In the genomic region with DNA sequence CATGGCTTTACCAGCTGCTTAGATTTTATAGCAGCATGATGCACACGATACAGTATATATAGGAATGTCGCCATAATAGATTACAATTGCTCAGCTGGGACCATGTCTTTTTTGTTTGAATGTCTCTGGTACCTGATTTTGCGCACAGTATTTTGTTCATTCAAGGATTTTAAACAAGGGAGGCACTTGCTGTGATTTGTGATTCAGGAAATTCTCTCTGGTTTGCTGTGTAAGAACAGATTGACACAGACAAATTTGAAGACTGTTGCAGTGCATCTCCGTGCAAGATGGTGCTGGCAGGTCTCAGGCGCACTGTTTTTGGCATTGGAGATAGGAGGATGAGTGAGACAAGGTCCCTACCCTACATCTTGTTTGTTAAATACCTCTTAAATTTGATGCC, we compare ENCODE assay signal across 15 cellular contexts. TPM values are rescaled to one million over a fixed set of nuclear protein-coding genes. Genes with fewer than 3 reads are reported as not detected.
DNase-seq lines count a peak whose midpoint lies in the region; ATAC-seq, FAIRE-seq and TF ChIP-seq lines count a peak whose summit lies in the region.
"Had no signal": no experiment of that assay in that cellular context is flagged by ENCODE, and none has a peak within 500 bp of the region (broad histone marks: within the 10 kb centered on the region; RNA-seq: fewer than 3 reads in every experiment).

No MANE protein-coding gene starts in this region.

- H3K36me3 ChIP-seq in SK-N-MC (ENCODE audit: insufficient read depth, low read length), result peaks cover 21% of the 10 kb centered on the region
- H3K36me3 ChIP-seq in endothelial cell of umbilical vein (ENCODE audit: control insufficient read depth in 2 of 2, extremely low read depth in 1 of 2, insufficient read depth in 2 of 2, low read length in 2 of 2), result peaks cover 4 to 6% of the 10 kb centered on the region in 2 experiments
- peaks cover 6% of the 10 kb centered on the region for H3K36me3 ChIP-seq in skeletal muscle satellite cell (ENCODE audit: insufficient read depth, low read length)

- no peak overlapping the region for H2AFZ ChIP-seq in endothelial cell of umbilical vein (ENCODE audit: low read depth, low read length)

- H3K4me3 Mint-ChIP-seq in T-helper 2 cell treated with Interferon-gamma antibody and Interleukin-4, amounts not matched to agents 5 μg/mL and 100 μg/mL, for 36 hours, result peak overlapping the region; percentile 98

- H3K4me1 ChIP-seq in endothelial cell of umbilical vein (ENCODE audit: control insufficient read depth, extremely low read depth, insufficient read depth, low read length) (peaks cover 32% of the 10 kb centered on the region), skeletal muscle satellite cell (ENCODE audit: control insufficient read depth, insufficient read depth, low read length) (peaks cover 38% of the 10 kb centered on the region)

- H3K4me1 Mint-ChIP-seq in T-helper 2 cell treated with Interferon-gamma antibody and Interleukin-4, amounts not matched to agents 5 μg/mL and 100 μg/mL, for 36 hours (ENCODE audit: low read depth), result peaks cover 41% of the 10 kb centered on the region

- intact Hi-C loops in endothelial cell of umbilical vein (cut with micrococcal nuclease), result no loop called here

- no peaks in the 10 kb centered on the region for H3K9me3 Mint-ChIP-seq in T-helper 2 cell treated with Interferon-gamma antibody and Interleukin-4, amounts not matched to agents 5 μg/mL and 100 μg/mL, for 36 hours
- H3K9me3 Mint-ChIP-seq: IgD-negative memory B cell had no signal

- TF ChIP-seq POLR2A in endothelial cell of umbilical vein (IDR thresholded peaks at IDR 0.05; ENCODE audit: low read depth, low read length), result no peak

- BruUV-seq in endothelial cell of umbilical vein (replicated peaks; lab: Mats Ljungman, UMichigan), result no TSS peak

- no peak for TF ChIP-seq CTCF in endothelial cell of umbilical vein (IDR thresholded peaks at IDR 0.05; ENCODE audit: extremely low read depth in 1 of 2, insufficient read depth in 1 of 2, low read depth in 1 of 2, low read length in 2 of 2)

- no peak for DNase-seq in T-helper 2 cell treated with Interferon-gamma antibody and Interleukin-4, amounts not matched to agents 5 μg/mL and 100 μg/mL, for 36 hours (ENCODE audit: low spot score)
- no peak for DNase-seq in T-helper 2 cell
- DNase-seq in SK-N-MC (ENCODE audit: low read depth, low spot score), result no peak
- no peak for DNase-seq in endothelial cell of umbilical vein (ENCODE audit: low read depth, low spot score)
- DNase-seq in NOMO-1 treated with DMSO at 0.1 percent for 48 hours (lab: John Stamatoyannopoulos, UW; ENCODE audit: unreplicated experiment), result no peak
- DNase-seq: GDM1; NCI-H2171; stimulated activated CD4-positive, alpha-beta T cell treated with anti-CD3 and anti-CD28 coated beads, Interleukin-4, amount 100 ng/mL, for 1 hour had no signal

- dilution Hi-C loops in endothelial cell of umbilical vein (cut with MboI; ENCODE audit: extremely low pct_ligation_motif_present, low sequenced_read_pairs), result no loop called here

- H3K9me1 ChIP-seq in endothelial cell of umbilical vein (replicated peaks; ENCODE audit: control insufficient read depth, extremely low read depth, insufficient read depth, low read length), result no peaks in the 10 kb centered on the region

- no peak overlapping the region for H3K9ac ChIP-seq in SK-N-MC (ENCODE audit: insufficient read length)
- H3K9ac ChIP-seq in endothelial cell of umbilical vein (replicated peaks; ENCODE audit: extremely low read depth, insufficient read depth, low read length), result no peak overlapping the region
- no peak overlapping the region for H3K9ac ChIP-seq in skeletal muscle satellite cell (ENCODE audit: low read depth, low read length)

- H3K27ac Mint-ChIP-seq in T-helper 2 cell treated with Interferon-gamma antibody and Interleukin-4, amounts not matched to agents 5 μg/mL and 100 μg/mL, for 36 hours, result no peak overlapping the region

- no peaks in the 10 kb centered on the region for H3K27me3 Mint-ChIP-seq in T-helper 2 cell treated with Interferon-gamma antibody and Interleukin-4, amounts not matched to agents 5 μg/mL and 100 μg/mL, for 36 hours (ENCODE audit: low read depth)
- H3K27me3 Mint-ChIP-seq: IgD-negative memory B cell had no signal

- POLR2A ChIA-PET in endothelial cell of umbilical vein (lab: Charles Lee), result no interaction called here

- H3K4me3 ChIP-seq in SK-N-MC, result peak overlapping the region; percentile 84; the same call in 1 of the 2 replicates
- H3K4me3 ChIP-seq in endothelial cell of umbilical vein (replicated peaks in 1 of 3; ENCODE audit: insufficient read depth in 1 of 3, low read depth in 1 of 3, low read length in 3 of 3), result no peak overlapping the region
- H3K4me3 ChIP-seq in skeletal muscle satellite cell (ENCODE audit: low read length), result no peak overlapping the region
- H3K4me3 ChIP-seq: thoracic aorta had no signal

- H3K4me2 ChIP-seq in endothelial cell of umbilical vein (ENCODE audit: insufficient read depth, low read length) (peak overlapping the region; percentile 10), skeletal muscle satellite cell (ENCODE audit: low read length) (peak overlapping the region; percentile 94)

- H3K9me3 ChIP-seq in SK-N-MC (ENCODE audit: low read depth, low read length) (no peaks in the 10 kb centered on the region), endothelial cell of umbilical vein (replicated peaks; ENCODE audit: control insufficient read depth, insufficient read depth, low read length) (no peaks in the 10 kb centered on the region), skeletal muscle satellite cell (replicated peaks; ENCODE audit: low read length) (no peaks in the 10 kb centered on the region)
- H3K9me3 ChIP-seq: thoracic aorta had no signal

- CTCF ChIA-PET in endothelial cell of umbilical vein (lab: Charles Lee), result no interaction called here

- no peaks in the 10 kb centered on the region for H3K27me3 ChIP-seq in endothelial cell of umbilical vein (ENCODE audit: control insufficient read depth in 2 of 2, insufficient read depth in 2 of 2, low read length in 2 of 2)
- no peaks in the 10 kb centered on the region for H3K27me3 ChIP-seq in skeletal muscle satellite cell (ENCODE audit: control insufficient read depth, insufficient read depth, low read length)

- ATAC-seq in HG02970 (IDR thresholded peaks at IDR 0.05; ENCODE audit: low FRiP score, unreplicated experiment) (no peak), HG02885 (IDR thresholded peaks at IDR 0.05; ENCODE audit: poor library complexity, unreplicated experiment) (no peak)

- peaks cover 21% of the 10 kb centered on the region for H3K36me3 Mint-ChIP-seq in T-helper 2 cell treated with Interferon-gamma antibody and Interleukin-4, amounts not matched to agents 5 μg/mL and 100 μg/mL, for 36 hours (ENCODE audit: low read depth)
- H3K36me3 Mint-ChIP-seq: IgD-negative memory B cell had no signal

- no peak for FAIRE-seq in endothelial cell of umbilical vein (lab: Jason Lieb, UNC)
- FAIRE-seq: A204.1 had no signal

- H3K27ac ChIP-seq in SK-N-MC (no peak overlapping the region), endothelial cell of umbilical vein (ENCODE audit: insufficient read depth, low read depth, low read length) (no peak overlapping the region)
- H3K27ac ChIP-seq: thoracic aorta had no signal

- H3K79me2 ChIP-seq in endothelial cell of umbilical vein (ENCODE audit: control insufficient read depth, insufficient read depth, low read length), result peaks cover 66% of the 10 kb centered on the region

- peaks cover 4% of the 10 kb centered on the region for H4K20me1 ChIP-seq in endothelial cell of umbilical vein (replicated peaks; ENCODE audit: control insufficient read depth, extremely low read depth, insufficient read depth, low read length)

TF ChIP-seq in endothelial cell of umbilical vein, 7 proteins besides CTCF, POLR2A, EP300 and RAD21:
- TF ChIP-seq MYC (IDR thresholded peaks at IDR 0.05; ENCODE audit: low read depth, low read length) (no peak), FOS (IDR thresholded peaks at IDR 0.05; ENCODE audit: borderline replicate concordance, insufficient read depth, low read length) (no peak), GATA2 (IDR thresholded peaks at IDR 0.05; ENCODE audit: insufficient read depth, insufficient read length, low read depth, low read length) (no peak), JUN (IDR thresholded peaks at IDR 0.05; ENCODE audit: borderline replicate concordance, insufficient read depth, insufficient read length, low read depth) (no peak), POLR2AphosphoS5 (IDR thresholded peaks at IDR 0.05; ENCODE audit: insufficient read depth, low read depth, low read length) (no peak), EZH2 (IDR thresholded peaks at IDR 0.05; ENCODE audit: borderline replicate concordance, low read depth, low read length, severe bottlenecking) (no peak)
- TF ChIP-seq, protein P1, sequence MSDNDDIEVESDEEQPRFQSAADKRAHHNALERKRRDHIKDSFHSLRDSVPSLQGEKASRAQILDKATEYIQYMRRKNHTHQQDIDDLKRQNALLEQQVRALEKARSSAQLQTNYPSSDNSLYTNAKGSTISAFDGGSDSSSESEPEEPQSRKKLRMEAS (IDR thresholded peaks at IDR 0.05; ENCODE audit: insufficient read depth, insufficient read length), result no peak
TF ChIP-seq in endothelial cell of umbilical vein: peak in this region for 0.

RNA-seq across cellular contexts. Expression of a gene that starts 2.4 kb away (rescaled TPM):
- 143 and 150 TPM in 2 replicates for total RNA-seq in endothelial cell of umbilical vein
- 46.4 and 71.6 TPM in 2 replicates for polyA plus RNA-seq in endothelial cell of umbilical vein
- polyA plus RNA-seq in endothelial cell of umbilical vein (2011; cell fraction: cytosol; rRNA removed), result 72.3 and 85.6 TPM in 2 replicates
- 40.4 and 59.9 TPM in 2 replicates for polyA plus RNA-seq in endothelial cell of umbilical vein (2011; cell fraction: nucleus; rRNA removed)
- 143 and 174 TPM in 2 replicates for polyA plus RNA-seq in endothelial cell of umbilical vein (2012)
- 75.8 and 82.4 TPM in 2 replicates for polyA minus RNA-seq in endothelial cell of umbilical vein
- 52.8 TPM for polyA minus RNA-seq in endothelial cell of umbilical vein (2011; cell fraction: cytosol; rRNA and poly(A)+ RNA removed)
- 27.6 and 36.4 TPM in 2 replicates for polyA minus RNA-seq in endothelial cell of umbilical vein (2011; cell fraction: nucleus; rRNA and poly(A)+ RNA removed)
- total RNA-seq in skeletal muscle satellite cell (2012; rRNA removed), result 94.8 and 100 TPM in 2 replicates

RNA-seq across cellular contexts. Expression of a gene that starts 36.5 kb away (rescaled TPM):
- 0.31 and 0.60 TPM in 2 replicates for total RNA-seq in endothelial cell of umbilical vein
- 0.01 and 0.08 TPM in 2 replicates for polyA plus RNA-seq in endothelial cell of umbilical vein
- 0.04 TPM in 1 of 2 replicates, not detected in the other for polyA plus RNA-seq in endothelial cell of umbilical vein (2011; cell fraction: cytosol; rRNA removed)
- 0.22 and 1.7 TPM in 2 replicates for polyA plus RNA-seq in endothelial cell of umbilical vein (2011; cell fraction: nucleus; rRNA removed)
- not detected in 2 replicates for polyA plus RNA-seq in endothelial cell of umbilical vein (2012)
- 0.23 TPM in 1 of 2 replicates, not detected in the other for polyA minus RNA-seq in endothelial cell of umbilical vein
- polyA minus RNA-seq in endothelial cell of umbilical vein (2011; cell fraction: cytosol; rRNA and poly(A)+ RNA removed), result not detected
- 0.87 TPM in 1 of 2 replicates, not detected in the other for polyA minus RNA-seq in endothelial cell of umbilical vein (2011; cell fraction: nucleus; rRNA and poly(A)+ RNA removed)
- under 0.01 TPM in 2 replicates for total RNA-seq in skeletal muscle satellite cell (2012; rRNA removed)
- total RNA-seq: epithelial cell of proximal tubule had no signal
- polyA plus RNA-seq: IgD-negative memory B cell had no signal
